9 cellular contexts compared by ENCODE assay signal in genomic region chr5:173283318-173284288, GRCh38. TPM values are rescaled to one million over a fixed set of nuclear protein-coding genes. Genes with fewer than 3 reads are reported as not detected.
DNase-seq lines count a peak whose midpoint lies in the region; ATAC-seq and TF ChIP-seq lines count a peak whose summit lies in the region.
"Had no signal": no experiment of that assay in that cellular context is flagged by ENCODE, and none has a peak within 500 bp of the region (broad histone marks: within the 10 kb centered on the region; RNA-seq: fewer than 3 reads in every experiment).

No MANE protein-coding gene starts in this region.

- H3K27ac Mint-ChIP-seq in CD4-positive, CD25-positive, alpha-beta regulatory T cell = peak overlapping the region in 1 of 3 donors; percentile 22
- no peak overlapping the region for H3K27ac Mint-ChIP-seq in nephron

- TF ChIP-seq CTCF in esophagus muscularis mucosa (IDR thresholded peaks at IDR 0.05) = peak; percentile 68 to 74 (median 72)
- TF ChIP-seq CTCF in nephron (IDR thresholded peaks at IDR 0.05; ENCODE audit: unreplicated experiment in 3 of 3) = peak; percentile 76 to 83 (median 81)

- TF ChIP-seq EP300 in esophagus muscularis mucosa (IDR thresholded peaks at IDR 0.05) = no peak

- intact Hi-C loops in esophagus muscularis mucosa (cut with DNase I) = loop anchor here (10.0 kb wide), 1 partner anchor 309 kb away; no protein-coding TSS in a partner anchor

- H3K9ac ChIP-seq in stomach smooth muscle (ENCODE audit: low read length in 2 of 2) = no peak overlapping the region

- peak overlapping the region in 1 of 4 donors; percentile 15 for H3K4me3 Mint-ChIP-seq in CD4-positive, CD25-positive, alpha-beta regulatory T cell
- peak overlapping the region; percentile 19 to 60 (median 40) for H3K4me3 Mint-ChIP-seq in nephron

- no peaks in the 10 kb centered on the region for H3K4me1 ChIP-seq in CD4-positive, CD25-positive, alpha-beta regulatory T cell (ENCODE audit: control insufficient read depth, insufficient read depth, low read length, poor library complexity, severe bottlenecking)
- peaks cover 10 to 13% (median 12%) of the 10 kb centered on the region in 4 donors for H3K4me1 ChIP-seq in esophagus muscularis mucosa
- H3K4me1 ChIP-seq in stomach smooth muscle (ENCODE audit: control insufficient read depth, insufficient read depth, low read length) = peaks cover 8% of the 10 kb centered on the region

- H3K4me1 Mint-ChIP-seq in CD4-positive, CD25-positive, alpha-beta regulatory T cell = peaks cover 0 to 6% (median 0%) of the 10 kb centered on the region in 4 donors
- no peaks in the 10 kb centered on the region for H3K4me1 Mint-ChIP-seq in nephron

- H3K9me3 Mint-ChIP-seq in CD4-positive, CD25-positive, alpha-beta regulatory T cell = peaks cover 0 to 5% (median 2%) of the 10 kb centered on the region in 7 donors
- H3K9me3 Mint-ChIP-seq in nephron = peaks cover 5% of the 10 kb centered on the region

- no peak overlapping the region for H3K27ac ChIP-seq in CD4-positive, CD25-positive, alpha-beta regulatory T cell (ENCODE audit: insufficient read depth, low read length, poor library complexity, severe bottlenecking)
- no peak overlapping the region for H3K27ac ChIP-seq in esophagus muscularis mucosa (replicated peaks in 1 of 4)
- H3K27ac ChIP-seq in stomach smooth muscle (ENCODE audit: low read length) = no peak overlapping the region

- peaks cover 41% of the 10 kb centered on the region for H3K27me3 Mint-ChIP-seq in CD4-positive, CD25-positive, alpha-beta regulatory T cell
- H3K27me3 Mint-ChIP-seq in nephron (ENCODE audit: low read depth) = peaks cover 77% of the 10 kb centered on the region

- no peak overlapping the region for H3K4me3 ChIP-seq in CD4-positive, CD25-positive, alpha-beta regulatory T cell (ENCODE audit: low read depth, low read length)
- peak overlapping the region; percentile 25 to 41 (median 34) for H3K4me3 ChIP-seq in esophagus muscularis mucosa
- peak overlapping the region; percentile 30 to 55 for H3K4me3 ChIP-seq in stomach smooth muscle (ENCODE audit: low read length in 2 of 2)

- H3K36me3 ChIP-seq in CD4-positive, CD25-positive, alpha-beta regulatory T cell (ENCODE audit: control insufficient read depth, insufficient read depth, low read length) = no peaks in the 10 kb centered on the region
- H3K36me3 ChIP-seq in esophagus muscularis mucosa = no peaks in the 10 kb centered on the region
- no peaks in the 10 kb centered on the region for H3K36me3 ChIP-seq in stomach smooth muscle (ENCODE audit: control insufficient read depth in 2 of 2, insufficient read depth in 2 of 2, low read length in 2 of 2)

- no peaks in the 10 kb centered on the region for H3K36me3 Mint-ChIP-seq in CD4-positive, CD25-positive, alpha-beta regulatory T cell
- H3K36me3 Mint-ChIP-seq in nephron (ENCODE audit: low read depth) = no peaks in the 10 kb centered on the region

- DNase-seq in CD4-positive, CD25-positive, alpha-beta regulatory T cell = peak; percentile 19 to 74 (median 53)
- DNase-seq in NOMO-1 treated with DMSO at 0.1 percent for 48 hours (lab: John Stamatoyannopoulos, UW; ENCODE audit: unreplicated experiment) (peak; percentile 74), activated T-cell treated with anti-CD3 and anti-CD28 coated beads for 48 hours (ENCODE audit: low read depth) (peak; percentile 80), esophagus muscularis mucosa (ENCODE audit: extremely low spot score) (no peak)

- peaks cover 17% of the 10 kb centered on the region for H3K27me3 ChIP-seq in CD4-positive, CD25-positive, alpha-beta regulatory T cell (ENCODE audit: control insufficient read depth, insufficient read depth, low read length)
- peaks cover 0 to 87% (median 6%) of the 10 kb centered on the region in 4 donors for H3K27me3 ChIP-seq in esophagus muscularis mucosa
- H3K27me3 ChIP-seq in stomach smooth muscle (ENCODE audit: control insufficient read depth in 1 of 2, insufficient read depth in 2 of 2, low read length in 2 of 2) = peaks cover 11 to 27% of the 10 kb centered on the region in 2 donors

- H3K9me3 ChIP-seq in CD4-positive, CD25-positive, alpha-beta regulatory T cell (ENCODE audit: control insufficient read depth in 2 of 2, low read length in 2 of 2) = no peaks in the 10 kb centered on the region
- H3K9me3 ChIP-seq in esophagus muscularis mucosa = no peaks in the 10 kb centered on the region
- no peaks in the 10 kb centered on the region for H3K9me3 ChIP-seq in stomach smooth muscle (ENCODE audit: control insufficient read depth in 2 of 2, low read length in 2 of 2)

- peak; percentile 81 to 84 for ATAC-seq in CD4-positive, CD25-positive, alpha-beta regulatory T cell (ENCODE audit: low read depth in 2 of 2)
- ATAC-seq in GM19395 (IDR thresholded peaks at IDR 0.05; ENCODE audit: unreplicated experiment) = peak; percentile 71
- ATAC-seq in HG03469 (IDR thresholded peaks at IDR 0.05; ENCODE audit: unreplicated experiment) = peak; percentile 67

- 10% methylated on average over 20 of the region's 45 CpGs for WGBS in esophagus muscularis mucosa

- TF ChIP-seq POLR2A in esophagus muscularis mucosa (IDR thresholded peaks at IDR 0.05; ENCODE audit: low read depth) = no peak

RNA-seq across cellular contexts. Expression of gene STC2, which starts 44.6 kb away (rescaled TPM):
- total RNA-seq in CD4-positive, CD25-positive, alpha-beta regulatory T cell = not detected
- not detected for polyA plus RNA-seq in CD4-positive, CD25-positive, alpha-beta regulatory T cell
- total RNA-seq in esophagus muscularis mucosa = 100 to 1,000 TPM in 1 of 4 donors, 10 to 100 TPM in 3; 72.4 to 130 (median 78.1) TPM

RNA-seq across cellular contexts. Expression of gene NKX2-5, which starts 48.6 kb away (rescaled TPM):
- not detected for total RNA-seq in CD4-positive, CD25-positive, alpha-beta regulatory T cell
- polyA plus RNA-seq in CD4-positive, CD25-positive, alpha-beta regulatory T cell = not detected
- not detected for total RNA-seq in esophagus muscularis mucosa
- total RNA-seq: T-helper 2 cell treated with Interferon-gamma antibody and Interleukin-4, amounts not matched to agents 100 ng/mL and 5 ng/mL, for 36 hours had no signal

Comparison
In these comparisons a context has a peak if more than half of its experiments do, and no peak if none do; other contexts are left out.
1. RNA of gene STC2, which starts 44.6 kb away (total RNA-seq): 72.4 to 130 TPM in esophagus muscularis mucosa; not detected in CD4-positive, CD25-positive, alpha-beta regulatory T cell (single experiment); every median in the first group is over 10 times any median in the second.
2. Peak in every context shown above with its lines, with median percentiles within 50 percentile points of each other: ATAC-seq.